In genomic region chr11:86514453-86514852, GRCh38 we compare ENCODE assay signal across 16 cellular contexts.
DNase-seq lines count a peak whose midpoint lies in the region; ATAC-seq, FAIRE-seq and TF ChIP-seq lines count a peak whose summit lies in the region.
"Had no signal": no experiment of that assay in that cellular context is flagged by ENCODE, and none has a peak within 500 bp of the region (broad histone marks: within the 10 kb centered on the region; RNA-seq: fewer than 3 reads in every experiment).

No MANE protein-coding gene starts in this region.

- H3K4me1 Mint-ChIP-seq in memory B cell = peaks cover 8% of the 10 kb centered on the region

- no peak for FAIRE-seq in GM12891 (lab: Jason Lieb, UNC)

- H3K4me3 Mint-ChIP-seq in memory B cell = no peak overlapping the region

- ATAC-seq in GM21526 (IDR thresholded peaks at IDR 0.05; ENCODE audit: low FRiP score, unreplicated experiment) = peak; percentile 63
- ATAC-seq in memory B cell (ENCODE audit: low read depth) = peak; percentile 89
- ATAC-seq in left cardiac atrium = no peak
- ATAC-seq: HCT116 had no signal

- peak overlapping the region; percentile 69 for H3K27ac Mint-ChIP-seq in memory B cell

- intact Hi-C loops in left cardiac atrium (cut with DNase I) = no loop called here

- no peak for TF ChIP-seq POLR2A in GM12891 (IDR thresholded peaks at IDR 0.05; ENCODE audit: low read depth, low read length)

- no peaks in the 10 kb centered on the region for H3K9me3 Mint-ChIP-seq in memory B cell

- H3K36me3 Mint-ChIP-seq in memory B cell = no peaks in the 10 kb centered on the region

- no peaks in the 10 kb centered on the region for H3K27me3 Mint-ChIP-seq in memory B cell

- DNase-seq in GM12891 (ENCODE audit: insufficient read length, low spot score) (no peak), MV-4-11 (lab: John Stamatoyannopoulos, UW) (peak; percentile 85), memory B cell (ENCODE audit: low spot score in 2 of 2) (no peak), NCI-H774 (lab: John Stamatoyannopoulos, UW) (no peak), NCI-H2171 (lab: John Stamatoyannopoulos, UW) (no peak), DMS53 treated with DMSO at 0.1 percent for 48 hours (lab: John Stamatoyannopoulos, UW; ENCODE audit: unreplicated experiment) (no peak), left cardiac atrium (no peak)
- DNase-seq: activated effector memory CD4-positive, alpha-beta T cell treated with anti-CD3 and anti-CD28 coated beads, Interleukin-2, amount 50 U/mL, for 16 hours; colonic mucosa; GDM1; MM.1S; nucleus accumbens; right lobe of liver; stimulated activated CD4-positive, alpha-beta T cell treated with anti-CD3 and anti-CD28 coated beads, Interleukin-4, amount 100 ng/mL, for 1 hour had no signal

TF ChIP-seq in GM12891, 5 proteins besides CTCF, POLR2A, EP300 and RAD21:
- TF ChIP-seq SPI1 (IDR thresholded peaks at IDR 0.05; ENCODE audit: low read depth, low read length) (peak; percentile 70; the same call in 1 of the 2 replicates), PAX5 (IDR thresholded peaks at IDR 0.05; ENCODE audit: insufficient read depth, low read length, severe bottlenecking) (no peak), TAF1 (IDR thresholded peaks at IDR 0.05; ENCODE audit: low read depth, low read length) (no peak), POLR2AphosphoS5 (IDR thresholded peaks at IDR 0.05; ENCODE audit: low read depth, low read length) (no peak), POU2F2 (IDR thresholded peaks at IDR 0.05; ENCODE audit: low read depth, low read length) (no peak)

Comparison
In these comparisons a context has a peak if more than half of its experiments do, and no peak if none do; other contexts are left out.
1. ATAC-seq: peak in GM21526 (single experiment) and memory B cell (single experiment); none in left cardiac atrium (0 of 2).